Comparison of ENCODE assay signal across 13 cellular contexts in the genomic region with DNA sequence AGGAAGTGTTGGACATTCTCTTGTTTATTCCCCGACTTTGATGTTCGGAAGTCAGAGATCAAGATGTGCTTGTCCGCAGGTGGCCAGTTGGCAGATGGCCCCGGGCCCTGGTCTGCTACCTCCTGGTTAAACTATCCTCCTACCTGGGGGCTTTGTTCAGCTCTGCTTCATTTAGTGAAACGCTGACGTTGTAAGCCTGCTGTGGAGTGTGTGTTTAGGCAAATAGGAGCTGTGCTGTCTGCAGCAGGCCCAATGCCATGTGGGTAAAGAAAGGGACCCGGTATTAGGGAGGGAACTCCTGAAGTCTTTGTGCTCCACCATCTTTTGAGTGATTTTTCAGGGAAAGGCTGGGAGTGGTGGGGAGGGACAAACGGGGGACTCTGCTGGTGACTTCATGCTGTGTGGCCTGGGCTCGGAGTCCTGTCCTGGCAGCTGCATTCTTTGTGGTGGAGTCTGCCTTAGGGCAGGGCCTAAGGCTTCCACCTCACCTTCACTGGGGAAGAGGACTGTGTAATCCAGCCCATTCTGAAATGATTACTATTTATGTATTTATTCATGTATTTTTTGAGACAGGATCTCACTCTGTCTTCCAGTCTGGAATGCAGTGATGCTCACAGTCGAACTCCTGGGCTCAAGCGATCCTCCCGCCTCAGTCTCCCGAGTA.
DNase-seq lines count a peak whose midpoint lies in the region; ATAC-seq, FAIRE-seq and TF ChIP-seq lines count a peak whose summit lies in the region.
"Had no signal": no experiment of that assay in that cellular context is flagged by ENCODE, and none has a peak within 500 bp of the region (broad histone marks: within the 10 kb centered on the region; RNA-seq: fewer than 3 reads in every experiment).

No MANE protein-coding gene starts in this region.

- no peak overlapping the region for H3K4me3 Mint-ChIP-seq in activated CD4-positive, alpha-beta memory T cell treated with anti-CD3 and anti-CD28 coated beads, Interleukin-2, amount 10 ng/mL, durations not matched to agents 7 days and 5 days
- H3K4me3 Mint-ChIP-seq: activated CD8-positive, alpha-beta memory T cell treated with anti-CD3 and anti-CD28 coated beads, Interleukin-2, amount 10 ng/mL, durations not matched to agents 7 days and 5 days; activated naive CD4-positive, alpha-beta T cell treated with anti-CD3 and anti-CD28 coated beads for 36 hours had no signal

- no peak for TF ChIP-seq CTCF in HepG2 (CRISPR knock-in tag; IDR thresholded peaks at IDR 0.05)
- no peak for TF ChIP-seq CTCF in right lobe of liver (IDR thresholded peaks at IDR 0.05)

- H3K36me3 ChIP-seq in HepG2 (replicated peaks in 1 of 2; ENCODE audit: control insufficient read depth in 1 of 2, insufficient read depth in 2 of 2, low read length in 2 of 2) (no peaks in the 10 kb centered on the region), right lobe of liver (no peaks in the 10 kb centered on the region), iPS-18a (ENCODE audit: control insufficient read depth, low read depth, low read length) (no peaks in the 10 kb centered on the region)

- no peak for TF ChIP-seq EP300 in HepG2 (IDR thresholded peaks at IDR 0.05; ENCODE audit: low read depth in 2 of 2, low read length in 2 of 2)
- no peak for TF ChIP-seq EP300 in HepG2 (CRISPR knock-in tag; IDR thresholded peaks at IDR 0.05; ENCODE audit: borderline replicate concordance)

- FAIRE-seq in HepG2 (lab: Jason Lieb, UNC): no peak
- FAIRE-seq: small intestine had no signal

- H3K27me3 Mint-ChIP-seq in activated CD4-positive, alpha-beta memory T cell treated with anti-CD3 and anti-CD28 coated beads, Interleukin-2, amount 10 ng/mL, durations not matched to agents 7 days and 5 days: no peaks in the 10 kb centered on the region
- H3K27me3 Mint-ChIP-seq: activated CD8-positive, alpha-beta memory T cell treated with anti-CD3 and anti-CD28 coated beads, Interleukin-2, amount 10 ng/mL, durations not matched to agents 7 days and 5 days had no signal

- in situ Hi-C loops in HepG2 (cut with HindIII; ENCODE audit: extremely low pct_ligation_motif_present, low pct_unique_long_range_greater_than_20kb): no loop called here

- H3K4me2 ChIP-seq in HepG2 (ENCODE audit: low read depth, low read length): no peak overlapping the region

- no peak overlapping the region for H3K27ac ChIP-seq in HepG2 (ENCODE audit: extremely low read length, insufficient read depth, low read length)
- H3K27ac ChIP-seq in right lobe of liver: no peak overlapping the region
- H3K27ac ChIP-seq in iPS-18a (ENCODE audit: low read length): no peak overlapping the region
- H3K27ac ChIP-seq: SK-N-MC had no signal

- intact Hi-C loops in HepG2 (cut with micrococcal nuclease; ENCODE audit: unreplicated experiment) (no loop called here), right lobe of liver (cut with DNase I) (no loop called here)

- H3K9me3 ChIP-seq in HepG2 (ENCODE audit: low read length) (no peaks in the 10 kb centered on the region), right lobe of liver (no peaks in the 10 kb centered on the region), iPS-18a (ENCODE audit: control insufficient read depth, low read depth, low read length) (no peaks in the 10 kb centered on the region)

- CTCF ChIA-PET in HepG2 (lab: Yijun Ruan, JAX; ENCODE audit: low intra/inter-chr PET ratio, low total read pairs): no interaction called here
- CTCF ChIA-PET in activated CD4-positive, alpha-beta memory T cell treated with anti-CD3 and anti-CD28 coated beads, Interleukin-2, amount 10 ng/mL, durations not matched to agents 7 days and 5 days (lab: Charles Lee): no interaction called here

- H3K27ac Mint-ChIP-seq in activated CD4-positive, alpha-beta memory T cell treated with anti-CD3 and anti-CD28 coated beads, Interleukin-2, amount 10 ng/mL, durations not matched to agents 7 days and 5 days: no peak overlapping the region
- H3K27ac Mint-ChIP-seq: activated CD8-positive, alpha-beta memory T cell treated with anti-CD3 and anti-CD28 coated beads, Interleukin-2, amount 10 ng/mL, durations not matched to agents 7 days and 5 days; activated naive CD4-positive, alpha-beta T cell treated with anti-CD3 and anti-CD28 coated beads for 36 hours had no signal

- no peaks in the 10 kb centered on the region for H4K20me1 ChIP-seq in HepG2 (ENCODE audit: insufficient read depth, low read length)

- no peaks in the 10 kb centered on the region for H3K79me2 ChIP-seq in HepG2 (ENCODE audit: insufficient read depth, low read length)

- H3K4me3 ChIP-seq in HepG2 (replicated peaks in 1 of 3; ENCODE audit: insufficient read depth in 1 of 3, low read depth in 2 of 3, low read length in 3 of 3) (no peak overlapping the region), right lobe of liver (no peak overlapping the region), iPS-18a (ENCODE audit: low read length) (no peak overlapping the region)
- H3K4me3 ChIP-seq: SK-N-MC had no signal

- peaks cover 14% of the 10 kb centered on the region for H3K36me3 Mint-ChIP-seq in activated CD4-positive, alpha-beta memory T cell treated with anti-CD3 and anti-CD28 coated beads, Interleukin-2, amount 10 ng/mL, durations not matched to agents 7 days and 5 days (ENCODE audit: low read depth)

- BruUV-seq in HepG2 (replicated peaks; lab: Mats Ljungman, UMichigan): no TSS peak

- no peak overlapping the region for H2AFZ ChIP-seq in HepG2 (ENCODE audit: low read length)

- WGBS in HepG2 (ENCODE audit: low lambda C conversion rate): 52% methylated on average over 11 of the region's 13 CpGs
- 75% methylated on average over 10 of the region's 13 CpGs for WGBS in right lobe of liver (ENCODE audit: insufficient coverage, low coverage, low lambda C conversion rate, missing lambda C conversion rate)

- H3K4me1 Mint-ChIP-seq in activated CD4-positive, alpha-beta memory T cell treated with anti-CD3 and anti-CD28 coated beads, Interleukin-2, amount 10 ng/mL, durations not matched to agents 7 days and 5 days: peaks cover 25% of the 10 kb centered on the region

- H3K27me3 ChIP-seq in HepG2 (ENCODE audit: control insufficient read depth in 1 of 2, insufficient read depth in 2 of 2, low read length in 2 of 2) (peaks cover 0 to 27% of the 10 kb centered on the region in 2 experiments; a peak in 2 of 5 replicates), right lobe of liver (no peaks in the 10 kb centered on the region), iPS-18a (ENCODE audit: control insufficient read depth, insufficient read depth, low read length) (no peaks in the 10 kb centered on the region)

- TF ChIP-seq POLR2A in HepG2 (IDR thresholded peaks at IDR 0.05; ENCODE audit: insufficient read depth in 1 of 2, low read depth in 2 of 2, low read length in 2 of 2): no peak
- TF ChIP-seq POLR2A in right lobe of liver (IDR thresholded peaks at IDR 0.05): no peak

- no peak for TF ChIP-seq RAD21 in HepG2 (CRISPR knock-in tag; IDR thresholded peaks at IDR 0.05)

- H3K4me1 ChIP-seq in HepG2 (ENCODE audit: insufficient read depth, low read length) (no peaks in the 10 kb centered on the region), right lobe of liver (no peaks in the 10 kb centered on the region), iPS-18a (ENCODE audit: control insufficient read depth, low read depth, low read length) (peaks cover 31% of the 10 kb centered on the region)

- H3K9ac ChIP-seq in HepG2 (ENCODE audit: insufficient read depth, low read depth, low read length) (no peak overlapping the region), iPS-18a (ENCODE audit: low read length) (peak overlapping the region; percentile 23)

- ATAC-seq in HepG2 (peak; percentile 27; the same call in 2 of the 3 replicates), right lobe of liver (no peak)
- ATAC-seq: activated CD8-positive, alpha-beta memory T cell treated with anti-CD3 and anti-CD28 coated beads, Interleukin-2, amount 10 ng/mL, durations not matched to agents 7 days and 5 days had no signal

- peaks cover 6% of the 10 kb centered on the region for H3K9me3 Mint-ChIP-seq in activated CD4-positive, alpha-beta memory T cell treated with anti-CD3 and anti-CD28 coated beads, Interleukin-2, amount 10 ng/mL, durations not matched to agents 7 days and 5 days
- H3K9me3 Mint-ChIP-seq: activated naive CD4-positive, alpha-beta T cell treated with anti-CD3 and anti-CD28 coated beads for 36 hours had no signal

- no peak for DNase-seq in HepG2 (ENCODE audit: low spot score)
- DNase-seq in right lobe of liver: no peak
- DNase-seq in NCI-H748 (lab: John Stamatoyannopoulos, UW; ENCODE audit: unreplicated experiment): peak; percentile 87
- DNase-seq in T-helper 1 cell: no peak
- DNase-seq in AG08395 (ENCODE audit: low spot score): no peak
- no peak for DNase-seq in activated CD4-positive, alpha-beta memory T cell treated with anti-CD3 and anti-CD28 coated beads, Interleukin-2, amount 10 ng/mL, durations not matched to agents 7 days and 5 days
- DNase-seq in cerebellar nuclear complex (lab: John Stamatoyannopoulos, UW): no peak
- DNase-seq: activated CD8-positive, alpha-beta memory T cell treated with anti-CD3 and anti-CD28 coated beads, Interleukin-2, amount 10 ng/mL, durations not matched to agents 7 days and 5 days; activated naive CD4-positive, alpha-beta T cell treated with anti-CD3 and anti-CD28 coated beads for 36 hours; effector CD4-positive, alpha-beta T cell; small intestine had no signal

- POLR2A ChIA-PET in HepG2 (lab: Yijun Ruan, JAX): no interaction called here
- POLR2A ChIA-PET in activated CD4-positive, alpha-beta memory T cell treated with anti-CD3 and anti-CD28 coated beads, Interleukin-2, amount 10 ng/mL, durations not matched to agents 7 days and 5 days (lab: Charles Lee): interaction anchor here (1.4 to 7.2 kb wide), 2 partner anchors 16 to 172 kb away, joined by 3 to 68 read pairs; a partner anchor contains a TSS

TF ChIP-seq in HepG2, 621 proteins besides CTCF, POLR2A, EP300 and RAD21 (continues in another document):
- no peak for TF ChIP-seq ZNF598 (CRISPR knock-in tag; IDR thresholded peaks at IDR 0.05; ENCODE audit: borderline replicate concordance)
- no peak for TF ChIP-seq TARDBP (CRISPR knock-in tag; IDR thresholded peaks at IDR 0.05)
- no peak for TF ChIP-seq MEIS1 (CRISPR knock-in tag; IDR thresholded peaks at IDR 0.05; ENCODE audit: borderline replicate concordance)
- no peak for TF ChIP-seq SMAD9 (CRISPR knock-in tag; IDR thresholded peaks at IDR 0.05)
- TF ChIP-seq, protein P1, sequence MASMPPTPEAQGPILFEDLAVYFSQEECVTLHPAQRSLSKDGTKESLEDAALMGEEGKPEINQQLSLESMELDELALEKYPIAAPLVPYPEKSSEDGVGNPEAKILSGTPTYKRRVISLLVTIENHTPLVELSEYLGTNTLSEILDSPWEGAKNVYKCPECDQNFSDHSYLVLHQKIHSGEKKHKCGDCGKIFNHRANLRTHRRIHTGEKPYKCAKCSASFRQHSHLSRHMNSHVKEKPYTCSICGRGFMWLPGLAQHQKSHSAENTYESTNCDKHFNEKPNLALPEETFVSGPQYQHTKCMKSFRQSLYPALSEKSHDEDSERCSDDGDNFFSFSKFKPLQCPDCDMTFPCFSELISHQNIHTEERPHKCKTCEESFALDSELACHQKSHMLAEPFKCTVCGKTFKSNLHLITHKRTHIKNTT (CRISPR knock-in tag; IDR thresholded peaks at IDR 0.05): no peak
- TF ChIP-seq FOXC1 (CRISPR knock-in tag; IDR thresholded peaks at IDR 0.05; ENCODE audit: borderline replicate concordance): no peak
- TF ChIP-seq FOXA1 (IDR thresholded peaks at IDR 0.05): no peak
- TF ChIP-seq FOXA1 (CRISPR knock-in tag; IDR thresholded peaks at IDR 0.05): no peak
- TF ChIP-seq JUND (CRISPR knock-in tag; IDR thresholded peaks at IDR 0.05): no peak
